Comparison of ENCODE assay signal across 16 cellular contexts in the genomic region with DNA sequence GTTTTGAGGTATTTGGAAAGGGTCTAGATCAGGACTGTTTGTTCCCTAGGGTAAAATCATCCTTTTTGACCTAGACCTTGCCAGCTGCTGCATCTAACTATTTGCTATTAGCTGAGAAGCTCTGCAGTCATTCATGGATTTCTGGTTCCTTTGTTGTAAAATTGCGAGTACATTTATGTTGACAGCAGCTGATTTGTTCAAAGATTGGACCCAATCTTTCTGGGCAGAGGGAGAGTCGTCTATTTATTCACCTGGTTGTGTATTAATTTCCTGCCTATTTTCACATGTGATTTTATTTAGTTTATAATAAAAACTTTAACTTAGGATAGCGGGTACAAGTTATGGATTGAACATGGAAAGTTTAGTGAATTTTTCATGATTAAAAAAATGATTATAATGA.
"Had no signal": no experiment of that assay in that cellular context is flagged by ENCODE, and none has a peak within 500 bp of the region (broad histone marks: within the 10 kb centered on the region; RNA-seq: fewer than 3 reads in every experiment).

No MANE protein-coding gene starts in this region.

- H3K4me1 Mint-ChIP-seq: naive thymus-derived CD4-positive, alpha-beta T cell; nephron progenitor cell; stimulated activated memory B cell treated with anti-CD40 and anti-IgM and Interleukin-4, amounts not matched to agents 10 μg/mL and 1 μg/mL and 100 μg/mL, for 72 hours had no signal

- DNase-seq: dorsolateral prefrontal cortex; effector CD8-positive, alpha-beta T cell; foreskin melanocyte; heart left ventricle; hypothalamus; kidney glomerular epithelial cell; naive thymus-derived CD4-positive, alpha-beta T cell; nephron progenitor cell; psoas muscle; spleen; stimulated activated CD4-positive, alpha-beta T cell treated with anti-CD3 and anti-CD28 coated beads, Interleukin-15, amount 100 ng/mL, for 24 hours; stimulated activated CD4-positive, alpha-beta T cell treated with anti-CD3 and anti-CD28 coated beads, Interleukin-1b, Interleukin-23, amount 100 ng/mL, for 48 hours; stimulated activated CD4-positive, alpha-beta T cell treated with anti-CD3 and anti-CD28 coated beads, Interleukin-4, amount 100 ng/mL, for 24 hours; upper lobe of right lung had no signal

- H3K4me3 Mint-ChIP-seq: naive thymus-derived CD4-positive, alpha-beta T cell; nephron progenitor cell; stimulated activated memory B cell treated with anti-CD40 and anti-IgM and Interleukin-4, amounts not matched to agents 10 μg/mL and 1 μg/mL and 100 μg/mL, for 72 hours; stimulated activated naive CD8-positive, alpha-beta T cell treated with anti-CD3 and anti-CD28 coated beads, Interleukin-15, Interleukin-2, amounts not matched to agents 100 ng/mL and 50 ng/mL, for 24 hours had no signal

- H3K27me3 Mint-ChIP-seq: stimulated activated memory B cell treated with anti-CD40 and anti-IgM and Interleukin-4, amounts not matched to agents 10 μg/mL and 1 μg/mL and 100 μg/mL, for 72 hours; stimulated activated naive CD8-positive, alpha-beta T cell treated with anti-CD3 and anti-CD28 coated beads, Interleukin-15, Interleukin-2, amounts not matched to agents 100 ng/mL and 50 ng/mL, for 24 hours had no signal

- H3K36me3 Mint-ChIP-seq: naive thymus-derived CD4-positive, alpha-beta T cell; stimulated activated memory B cell treated with anti-CD40 and anti-IgM and Interleukin-4, amounts not matched to agents 10 μg/mL and 1 μg/mL and 100 μg/mL, for 72 hours had no signal

- H3K9me3 Mint-ChIP-seq: nephron progenitor cell; stimulated activated memory B cell treated with anti-CD40 and anti-IgM and Interleukin-4, amounts not matched to agents 10 μg/mL and 1 μg/mL and 100 μg/mL, for 72 hours; stimulated activated naive CD8-positive, alpha-beta T cell treated with anti-CD3 and anti-CD28 coated beads, Interleukin-15, Interleukin-2, amounts not matched to agents 100 ng/mL and 50 ng/mL, for 24 hours had no signal

- H3K27ac Mint-ChIP-seq: naive thymus-derived CD4-positive, alpha-beta T cell; nephron progenitor cell; stimulated activated memory B cell treated with anti-CD40 and anti-IgM and Interleukin-4, amounts not matched to agents 10 μg/mL and 1 μg/mL and 100 μg/mL, for 72 hours; stimulated activated naive CD8-positive, alpha-beta T cell treated with anti-CD3 and anti-CD28 coated beads, Interleukin-15, Interleukin-2, amounts not matched to agents 100 ng/mL and 50 ng/mL, for 24 hours had no signal
